10 cellular contexts compared by ENCODE assay signal in genomic region chr12:12387521-12387920, GRCh38. TPM values are rescaled to one million over a fixed set of nuclear protein-coding genes. Genes with fewer than 3 reads are reported as not detected.
A peak's percentile ranks its signal among the peaks of the same experiment; 100 is the strongest.
DNase-seq lines count a peak whose midpoint lies in the region; ATAC-seq and TF ChIP-seq lines count a peak whose summit lies in the region.
"Had no signal": no experiment of that assay in that cellular context is flagged by ENCODE, and none has a peak within 500 bp of the region (broad histone marks: within the 10 kb centered on the region; RNA-seq: fewer than 3 reads in every experiment).

No MANE protein-coding gene starts in this region.

- DNase-seq in activated CD4-positive, alpha-beta T cell treated with anti-CD3 and anti-CD28 coated beads, Interleukin-2, amount 10 ng/mL, durations not matched to agents 24 days and 14 days = no peak
- DNase-seq in activated CD4-positive, alpha-beta T cell treated with anti-CD3 and anti-CD28 coated beads, Interleukin-2, amount 50 U/mL, for 1 hour = no peak
- peak; percentile 69 for DNase-seq in NCI-H446 treated with DMSO at 0.1 percent for 48 hours (lab: John Stamatoyannopoulos, UW)
- DNase-seq in choroid plexus epithelial cell (ENCODE audit: low read depth) = peak; percentile 65
- DNase-seq in omental fat pad (ENCODE audit: low spot score) = no peak
- DNase-seq in amniotic stem cell (lab: John Stamatoyannopoulos, UW) = no peak
- DNase-seq in tibial artery = no peak
- DNase-seq: effector CD8-positive, alpha-beta T cell had no signal

- TF ChIP-seq CTCF in choroid plexus epithelial cell (conservative IDR thresholded peaks at IDR 0.05; ENCODE audit: low read depth, low read length) (no peak), omental fat pad (IDR thresholded peaks at IDR 0.05) (no peak), tibial artery (IDR thresholded peaks at IDR 0.05) (no peak)

- H3K27ac Mint-ChIP-seq in activated CD4-positive, alpha-beta T cell treated with anti-CD3 and anti-CD28 coated beads, Interleukin-2, amount 10 ng/mL, durations not matched to agents 24 days and 14 days = peak overlapping the region; percentile 84

- H3K4me3 ChIP-seq in choroid plexus epithelial cell (ENCODE audit: low read depth, low read length) (no peak overlapping the region), tibial artery (no peak overlapping the region)

- ATAC-seq in omental fat pad (ENCODE audit: low FRiP score) = peak; percentile 44
- no peak for ATAC-seq in HG02884 (IDR thresholded peaks at IDR 0.05; ENCODE audit: unreplicated experiment)

- no peaks in the 10 kb centered on the region for H3K36me3 ChIP-seq in tibial artery

- intact Hi-C loops in activated CD4-positive, alpha-beta T cell treated with anti-CD3 and anti-CD28 coated beads, Interleukin-2, amount 10 ng/mL, durations not matched to agents 24 days and 14 days (cut with micrococcal nuclease) = no loop called here
- intact Hi-C loops in tibial artery (cut with DNase I; ENCODE audit: low total_unique reads) = no loop called here

- no peak overlapping the region for H3K27ac ChIP-seq in tibial artery
- H3K27ac ChIP-seq: parathyroid adenoma had no signal

- H3K9me3 Mint-ChIP-seq in activated CD4-positive, alpha-beta T cell treated with anti-CD3 and anti-CD28 coated beads, Interleukin-2, amount 10 ng/mL, durations not matched to agents 24 days and 14 days = peaks cover 7% of the 10 kb centered on the region

- peak overlapping the region; percentile 42 for H3K4me3 Mint-ChIP-seq in activated CD4-positive, alpha-beta T cell treated with anti-CD3 and anti-CD28 coated beads, Interleukin-2, amount 10 ng/mL, durations not matched to agents 24 days and 14 days

- peaks cover 25% of the 10 kb centered on the region for H3K4me1 Mint-ChIP-seq in activated CD4-positive, alpha-beta T cell treated with anti-CD3 and anti-CD28 coated beads, Interleukin-2, amount 10 ng/mL, durations not matched to agents 24 days and 14 days

- peaks cover 0 to 24% (median 4%) of the 10 kb centered on the region in 4 donors for H3K4me1 ChIP-seq in tibial artery

- H3K27me3 Mint-ChIP-seq in activated CD4-positive, alpha-beta T cell treated with anti-CD3 and anti-CD28 coated beads, Interleukin-2, amount 10 ng/mL, durations not matched to agents 24 days and 14 days = no peaks in the 10 kb centered on the region

- H3K36me3 Mint-ChIP-seq in activated CD4-positive, alpha-beta T cell treated with anti-CD3 and anti-CD28 coated beads, Interleukin-2, amount 10 ng/mL, durations not matched to agents 24 days and 14 days (ENCODE audit: low read depth) = peaks cover 26% of the 10 kb centered on the region

- no peaks in the 10 kb centered on the region for H3K9me3 ChIP-seq in tibial artery

- no peaks in the 10 kb centered on the region for H3K27me3 ChIP-seq in tibial artery

RNA-seq across cellular contexts. Expression of gene BORCS5, which starts 30.6 kb away (rescaled TPM):
- 34.0 and 37.0 TPM in 2 replicates for total RNA-seq in activated CD4-positive, alpha-beta T cell treated with anti-CD3 and anti-CD28 coated beads, Interleukin-2, amount 10 ng/mL, durations not matched to agents 24 days and 14 days
- 10 to 100 TPM; 11.4 to 17.1 (median 15.7) TPM for total RNA-seq in omental fat pad

RNA-seq across cellular contexts. Expression of gene MANSC1, which starts 37.5 kb away (rescaled TPM):
- 0.88 and 1.1 TPM in 2 replicates for total RNA-seq in activated CD4-positive, alpha-beta T cell treated with anti-CD3 and anti-CD28 coated beads, Interleukin-2, amount 10 ng/mL, durations not matched to agents 24 days and 14 days
- total RNA-seq in omental fat pad = 10 to 100 TPM; 12.2 to 20.1 (median 14.5) TPM

Comparison
In these comparisons a context has a peak if more than half of its experiments do, and no peak if none do; other contexts are left out.
1. DNase-seq: peak in NCI-H446 treated with DMSO at 0.1 percent for 48 hours (single experiment) and choroid plexus epithelial cell (single experiment); none in activated CD4-positive, alpha-beta T cell treated with anti-CD3 and anti-CD28 coated beads, Interleukin-2, amount 10 ng/mL, durations not matched to agents 24 days and 14 days (single experiment), activated CD4-positive, alpha-beta T cell treated with anti-CD3 and anti-CD28 coated beads, Interleukin-2, amount 50 U/mL, for 1 hour (single experiment), omental fat pad (single experiment), amniotic stem cell (single experiment) and tibial artery (0 of 2).